15 cellular contexts compared by ENCODE assay signal in the genomic region with DNA sequence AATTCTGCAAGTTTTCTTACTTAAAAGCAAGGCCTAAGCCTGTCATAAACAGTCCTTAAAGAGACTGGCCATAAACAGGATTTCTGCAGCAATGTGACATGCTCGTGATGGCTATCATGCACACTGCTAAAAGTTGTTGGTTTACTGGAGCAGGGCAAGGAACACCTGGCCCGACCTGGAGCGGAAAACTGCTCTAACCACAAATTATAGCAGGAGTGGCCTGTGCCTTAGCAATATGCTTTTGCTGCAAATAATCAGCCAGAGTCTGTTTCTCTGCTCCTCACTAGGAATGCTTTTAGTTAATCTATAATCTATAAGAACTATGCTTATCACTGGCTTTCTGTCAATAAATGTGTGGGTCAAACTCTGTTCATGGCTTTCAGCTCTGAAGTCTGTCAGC.
"Had no signal": no experiment of that assay in that cellular context is flagged by ENCODE, and none has a peak within 500 bp of the region (broad histone marks: within the 10 kb centered on the region; RNA-seq: fewer than 3 reads in every experiment).

No MANE protein-coding gene starts in this region.

- ATAC-seq: activated CD4-positive, CD25-positive, alpha-beta regulatory T cell treated with anti-CD3 and anti-CD28 coated beads, Interleukin-2, amount 50 U/mL, for 24 hours; activated naive CD4-positive, alpha-beta T cell treated with anti-CD3 and anti-CD28 coated beads, Interleukin-2, amount 50 U/mL, for 72 hours; activated T-cell treated with anti-CD3 and anti-CD28 coated beads, Interleukin-2, amount 50 U/mL, for 4 hours; effector memory CD8-positive, alpha-beta T cell; natural killer cell; sciatic nerve; upper lobe of right lung had no signal

- H3K4me1 ChIP-seq: upper lobe of right lung had no signal

- H3K27ac ChIP-seq: brain microvascular endothelial cell, upper lobe of right lung had no signal

- DNase-seq: activated CD4-positive, alpha-beta T cell treated with anti-CD3 and anti-CD28 coated beads, Interleukin-2, amount 50 U/mL, for 48 hours; activated effector memory CD4-positive, alpha-beta T cell treated with anti-CD3 and anti-CD28 coated beads, Interleukin-2, amount 50 U/mL, for 16 hours; activated T-cell treated with anti-CD3 and anti-CD28 coated beads, Interleukin-2, amount 50 U/mL, for 4 hours; amniotic stem cell; brain microvascular endothelial cell; effector memory CD8-positive, alpha-beta T cell; erythroblast; natural killer cell; nucleus accumbens; stimulated activated CD4-positive, alpha-beta T cell treated with anti-CD3 and anti-CD28 coated beads, Interleukin-4, amount 100 ng/mL, for 1 hour; upper lobe of right lung had no signal

- H3K4me3 ChIP-seq: lung, upper lobe of right lung had no signal

- H3K36me3 ChIP-seq: brain microvascular endothelial cell, upper lobe of right lung had no signal

- H3K27me3 ChIP-seq: brain microvascular endothelial cell, upper lobe of right lung had no signal

- H3K9me3 ChIP-seq: upper lobe of right lung had no signal
